ENCODE assay signal across 8 cellular contexts in the genomic region with DNA sequence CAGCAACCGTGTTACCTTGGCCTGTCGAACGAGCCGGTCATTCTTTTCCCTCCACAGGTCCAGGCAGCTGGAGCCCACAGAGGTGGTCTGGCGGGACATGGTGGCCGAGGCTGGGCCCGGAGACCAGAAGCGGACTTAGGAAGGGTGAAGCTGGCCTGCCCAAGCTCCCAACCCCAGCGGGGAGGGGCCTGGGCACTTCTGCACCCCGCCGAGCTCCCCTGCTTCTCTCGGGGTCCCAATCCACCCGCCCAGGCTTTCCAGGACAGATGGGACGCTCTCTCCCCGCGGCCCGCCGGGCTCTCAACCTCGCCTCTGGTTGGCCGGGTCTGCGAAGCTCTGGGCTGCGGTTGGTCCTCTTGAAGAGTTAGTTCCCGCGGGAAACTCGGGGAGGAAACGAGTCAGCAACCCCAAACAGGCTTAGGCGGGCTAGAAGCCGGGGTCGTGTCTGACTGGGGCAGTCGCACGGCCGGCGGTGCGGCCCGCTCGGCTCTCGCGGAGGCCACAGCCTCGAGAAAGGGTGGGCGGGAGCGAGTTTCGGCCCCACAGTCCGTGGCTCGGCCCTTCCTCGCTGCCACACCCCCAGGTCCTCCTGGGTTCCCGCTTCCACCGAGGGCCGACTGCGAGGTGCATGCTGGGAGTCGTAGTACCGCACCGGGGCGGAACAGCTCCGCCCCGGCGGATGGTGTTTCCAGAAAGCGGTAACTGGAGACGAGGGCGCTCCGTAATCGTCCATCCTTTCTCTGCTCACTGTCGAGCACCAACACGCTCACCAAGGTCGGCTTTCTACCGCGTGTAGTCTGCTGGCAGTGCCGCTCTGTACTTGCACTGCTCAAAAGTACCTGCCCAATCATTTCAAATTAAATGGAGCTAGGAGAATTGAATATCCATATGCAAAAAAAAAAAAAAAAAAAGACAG. TPM values are rescaled to one million over a fixed set of nuclear protein-coding genes. Genes with fewer than 3 reads are reported as not detected.
DNase-seq lines count a peak whose midpoint lies in the region; ATAC-seq and TF ChIP-seq lines count a peak whose summit lies in the region.

A gene (minus strand): TSS at position 517 of the 916 bp plus-strand sequence. CDS start 418 bp downstream, at position 99.

- H3K4me1 ChIP-seq in HUES48 (ENCODE audit: control insufficient read depth, insufficient read depth, low read length), result peaks cover 5% of the 10 kb centered on the region; the same call in 1 of the 2 replicates
- peaks cover 24% of the 10 kb centered on the region for H3K4me1 ChIP-seq in OCI-LY1 (ENCODE audit: insufficient read depth, low read length, severe bottlenecking)

- peak; percentile 89 for DNase-seq in Caki2 (ENCODE audit: low read depth)
- DNase-seq in activated CD8-positive, alpha-beta memory T cell treated with anti-CD3 and anti-CD28 coated beads, Interleukin-2, amount 50 U/mL, for 48 hours, result peak; percentile 89
- DNase-seq in epidermal melanocyte (ENCODE audit: insufficient read length, low spot score), result peak; percentile 93
- DNase-seq in middle frontal gyrus (ENCODE audit: extremely low spot score, low spot score), result peak; percentile 89
- DNase-seq in stimulated activated CD8-positive, alpha-beta memory T cell treated with anti-CD3 and anti-CD28 coated beads, Interleukin-2, amount 100 ng/mL, for 48 hours (ENCODE audit: low read depth in 2 of 2), result peak; percentile 76 to 77

- no peaks in the 10 kb centered on the region for H3K9me3 ChIP-seq in HUES48 (ENCODE audit: control insufficient read depth, insufficient read depth, low read length)
- H3K9me3 ChIP-seq in OCI-LY1 (ENCODE audit: low read length), result no peaks in the 10 kb centered on the region

- H3K4me2 ChIP-seq in OCI-LY1 (ENCODE audit: low read length), result peak within 1 kb of the TSS; percentile 99

- H3K79me2 ChIP-seq in OCI-LY1 (ENCODE audit: insufficient read depth, low read length), result peaks cover 8% of the 10 kb centered on the region; the same call in 1 of the 2 replicates

- H3K4me3 ChIP-seq in HUES48 (ENCODE audit: low read depth, low read length), result peak within 1 kb of the TSS; percentile 88
- peak within 1 kb of the TSS; percentile 95 for H3K4me3 ChIP-seq in OCI-LY1 (ENCODE audit: low read depth, low read length, poor library complexity, severe bottlenecking)

- ATAC-seq in GM21381 (IDR thresholded peaks at IDR 0.05; ENCODE audit: unreplicated experiment), result peak; percentile 91

- no peaks in the 10 kb centered on the region for H3K9me2 ChIP-seq in OCI-LY1 (ENCODE audit: low read depth, low read length)

- H3K36me3 ChIP-seq in HUES48 (ENCODE audit: control insufficient read depth, insufficient read depth, low read length) (peaks cover 34% of the 10 kb centered on the region), OCI-LY1 (ENCODE audit: insufficient read depth, low read length) (peaks cover 23% of the 10 kb centered on the region; the same call in 1 of the 2 replicates)

- no peak within 1 kb of the TSS; the same call in 1 of the 2 replicates for H2AFZ ChIP-seq in OCI-LY1 (ENCODE audit: low read length)

- TF ChIP-seq CTCF in OCI-LY1 (IDR thresholded peaks at IDR 0.05; ENCODE audit: low read length), result no peak

- H3K9ac ChIP-seq in HUES48 (ENCODE audit: low read depth, low read length) (peak within 1 kb of the TSS; percentile 94), OCI-LY1 (ENCODE audit: low read length) (peak within 1 kb of the TSS; percentile 98)

- H3K27me3 ChIP-seq in HUES48 (ENCODE audit: control insufficient read depth, insufficient read depth, low read length) (no peaks in the 10 kb centered on the region), OCI-LY1 (ENCODE audit: insufficient read depth, low read length) (no peaks in the 10 kb centered on the region)

- H3K27ac ChIP-seq in HUES48 (ENCODE audit: low read depth, low read length) (peak within 1 kb of the TSS; percentile 97), OCI-LY1 (ENCODE audit: low read depth, low read length, poor library complexity, severe bottlenecking) (peak within 1 kb of the TSS; percentile 78)

- no peaks in the 10 kb centered on the region for H3F3A ChIP-seq in OCI-LY1 (ENCODE audit: insufficient read depth, low read length)

- no peaks in the 10 kb centered on the region for H4K20me1 ChIP-seq in OCI-LY1 (ENCODE audit: insufficient read depth, low read length)

- in situ Hi-C loops in Caki2 (cut with HindIII; ENCODE audit: low pct_unique_long_range_greater_than_20kb, low sequenced_read_pairs), result no loop called here

RNA-seq across cellular contexts. Expression of the gene that starts here (rescaled TPM):
- total RNA-seq in Caki2 (2014; rRNA removed; shearing (Covaris generic); ENCODE audit: low replicate concordance), result 36.1 and 53.0 TPM in 2 replicates

Comparison
In these comparisons a context has a peak if more than half of its experiments do, and no peak if none do; other contexts are left out.
1. Peak in every context shown above with its lines: DNase-seq, ATAC-seq, H3K4me3 ChIP-seq and H3K27ac ChIP-seq.